1 cellular context compared by ENCODE assay signal in the genomic region with DNA sequence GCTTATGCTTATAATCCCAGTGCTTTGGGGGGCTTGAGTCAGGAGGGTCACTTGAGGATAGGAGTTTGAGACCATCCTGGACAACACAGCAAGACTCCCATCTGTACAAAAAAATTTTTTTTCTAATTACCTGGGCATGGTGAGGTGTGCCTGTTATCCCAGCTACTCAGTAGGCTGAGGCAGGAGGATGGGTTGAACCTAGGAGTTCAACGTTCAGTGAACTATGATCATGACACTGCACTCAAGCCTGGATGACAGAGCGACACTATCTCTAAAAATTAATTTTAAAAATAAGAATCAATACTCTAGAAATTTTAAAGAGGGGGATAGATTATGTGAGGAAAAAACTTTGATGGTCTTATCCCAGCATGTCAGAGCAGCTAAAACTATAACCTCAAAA.
TF ChIP-seq lines count a peak whose summit lies in the region.

No MANE protein-coding gene starts in this region.

TF ChIP-seq in HepG2, 621 proteins besides CTCF, POLR2A, EP300 and RAD21 (continued from another document):
- peak; percentile 52; the same call in 1 of the 2 replicates for TF ChIP-seq ZNF629 (CRISPR knock-in tag; conservative IDR thresholded peaks at IDR 0.05)
- no peak for TF ChIP-seq SUZ12 (IDR thresholded peaks at IDR 0.05; ENCODE audit: low read depth, low read length)
- TF ChIP-seq ZMYM4 (CRISPR knock-in tag; IDR thresholded peaks at IDR 0.05), result no peak
TF ChIP-seq in HepG2: peak in this region for 3.
